Comparison of ENCODE assay signal across 1 cellular context in the genomic region with DNA sequence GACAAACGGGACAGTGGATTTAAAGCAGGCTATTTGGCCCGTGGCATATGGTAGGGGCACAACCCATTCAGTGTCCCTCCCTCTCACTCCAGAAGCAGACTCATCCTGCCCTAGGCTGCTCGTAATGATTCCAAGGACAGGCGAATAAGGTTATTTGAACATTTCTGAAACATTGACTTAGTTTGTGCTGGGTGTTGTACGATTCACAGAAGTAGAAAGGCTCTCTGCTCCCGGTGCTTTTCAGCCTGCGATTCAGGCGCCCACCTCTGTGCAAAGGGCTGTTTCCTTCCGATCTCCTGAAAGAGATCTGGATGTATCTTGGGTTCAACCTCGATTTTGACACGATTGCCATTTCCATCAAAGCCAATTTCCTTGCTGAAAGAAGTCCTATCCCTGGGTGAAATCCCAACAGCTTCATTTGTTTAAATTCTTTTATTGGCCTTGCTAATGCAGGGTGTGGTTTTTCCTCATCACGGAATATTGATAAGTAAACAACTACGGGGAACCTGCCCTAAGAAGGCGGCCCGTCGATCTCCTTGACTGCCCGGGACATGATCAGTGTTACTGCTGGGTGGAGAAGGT.
TF ChIP-seq lines count a peak whose summit lies in the region.

No MANE protein-coding gene starts in this region.

TF ChIP-seq in GM12878, 131 proteins besides CTCF, POLR2A, EP300 and RAD21 (continued from another document):
- TF ChIP-seq, protein P1, sequence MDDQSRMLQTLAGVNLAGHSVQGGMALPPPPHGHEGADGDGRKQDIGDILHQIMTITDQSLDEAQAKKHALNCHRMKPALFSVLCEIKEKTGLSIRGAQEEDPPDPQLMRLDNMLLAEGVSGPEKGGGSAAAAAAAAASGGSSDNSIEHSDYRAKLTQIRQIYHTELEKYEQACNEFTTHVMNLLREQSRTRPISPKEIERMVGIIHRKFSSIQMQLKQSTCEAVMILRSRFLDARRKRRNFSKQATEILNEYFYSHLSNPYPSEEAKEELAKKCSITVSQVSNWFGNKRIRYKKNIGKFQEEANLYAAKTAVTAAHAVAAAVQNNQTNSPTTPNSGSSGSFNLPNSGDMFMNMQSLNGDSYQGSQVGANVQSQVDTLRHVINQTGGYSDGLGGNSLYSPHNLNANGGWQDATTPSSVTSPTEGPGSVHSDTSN (IDR thresholded peaks at IDR 0.05; ENCODE audit: insufficient replicate concordance, low read depth, low read length): no peak
- TF ChIP-seq, protein P2, sequence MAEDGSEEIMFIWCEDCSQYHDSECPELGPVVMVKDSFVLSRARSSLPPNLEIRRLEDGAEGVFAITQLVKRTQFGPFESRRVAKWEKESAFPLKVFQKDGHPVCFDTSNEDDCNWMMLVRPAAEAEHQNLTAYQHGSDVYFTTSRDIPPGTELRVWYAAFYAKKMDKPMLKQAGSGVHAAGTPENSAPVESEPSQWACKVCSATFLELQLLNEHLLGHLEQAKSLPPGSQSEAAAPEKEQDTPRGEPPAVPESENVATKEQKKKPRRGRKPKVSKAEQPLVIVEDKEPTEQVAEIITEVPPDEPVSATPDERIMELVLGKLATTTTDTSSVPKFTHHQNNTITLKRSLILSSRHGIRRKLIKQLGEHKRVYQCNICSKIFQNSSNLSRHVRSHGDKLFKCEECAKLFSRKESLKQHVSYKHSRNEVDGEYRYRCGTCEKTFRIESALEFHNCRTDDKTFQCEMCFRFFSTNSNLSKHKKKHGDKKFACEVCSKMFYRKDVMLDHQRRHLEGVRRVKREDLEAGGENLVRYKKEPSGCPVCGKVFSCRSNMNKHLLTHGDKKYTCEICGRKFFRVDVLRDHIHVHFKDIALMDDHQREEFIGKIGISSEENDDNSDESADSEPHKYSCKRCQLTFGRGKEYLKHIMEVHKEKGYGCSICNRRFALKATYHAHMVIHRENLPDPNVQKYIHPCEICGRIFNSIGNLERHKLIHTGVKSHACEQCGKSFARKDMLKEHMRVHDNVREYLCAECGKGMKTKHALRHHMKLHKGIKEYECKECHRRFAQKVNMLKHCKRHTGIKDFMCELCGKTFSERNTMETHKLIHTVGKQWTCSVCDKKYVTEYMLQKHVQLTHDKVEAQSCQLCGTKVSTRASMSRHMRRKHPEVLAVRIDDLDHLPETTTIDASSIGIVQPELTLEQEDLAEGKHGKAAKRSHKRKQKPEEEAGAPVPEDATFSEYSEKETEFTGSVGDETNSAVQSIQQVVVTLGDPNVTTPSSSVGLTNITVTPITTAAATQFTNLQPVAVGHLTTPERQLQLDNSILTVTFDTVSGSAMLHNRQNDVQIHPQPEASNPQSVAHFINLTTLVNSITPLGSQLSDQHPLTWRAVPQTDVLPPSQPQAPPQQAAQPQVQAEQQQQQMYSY (CRISPR knock-in tag; IDR thresholded peaks at IDR 0.05): 0 out of 2 replicates have a peak, but pooled peaks have one; percentile 10
- TF ChIP-seq POLR2AphosphoS5 (IDR thresholded peaks at IDR 0.05; ENCODE audit: low read length) (peak; percentile 66; the same call in 1 of the 2 replicates), POU2F2 (IDR thresholded peaks at IDR 0.05; ENCODE audit: borderline replicate concordance, low read depth, low read length) (peak; percentile 16; the same call in 1 of the 3 replicates), MTA2 (IDR thresholded peaks at IDR 0.05; ENCODE audit: low read depth) (0 out of 2 replicates have a peak, but pooled peaks have one; percentile 2), MTA3 (IDR thresholded peaks at IDR 0.05; ENCODE audit: borderline replicate concordance, low read length) (0 out of 2 replicates have a peak, but pooled peaks have one; percentile 27)
